In genomic region chr19:47633516-47633915, GRCh38 we compare ENCODE assay signal across 14 cellular contexts. TPM values are rescaled to one million over a fixed set of nuclear protein-coding genes. Genes with fewer than 3 reads are reported as not detected.
DNase-seq lines count a peak whose midpoint lies in the region; TF ChIP-seq lines count a peak whose summit lies in the region.
"Had no signal": no experiment of that assay in that cellular context is flagged by ENCODE, and none has a peak within 500 bp of the region (broad histone marks: within the 10 kb centered on the region; RNA-seq: fewer than 3 reads in every experiment).

No MANE protein-coding gene starts in this region.

- peaks cover 8 to 53% (median 20%) of the 10 kb centered on the region in 3 donors for H3K4me1 ChIP-seq in esophagus squamous epithelium
- peaks cover 28% of the 10 kb centered on the region for H3K4me1 ChIP-seq in rectal smooth muscle tissue (ENCODE audit: control insufficient read depth, insufficient read depth, low read length)
- no peaks in the 10 kb centered on the region for H3K4me1 ChIP-seq in testis
- H3K4me1 ChIP-seq in spleen: peaks cover 0 to 69% (median 3%) of the 10 kb centered on the region in 6 donors

- peaks cover 14% of the 10 kb centered on the region for H3K9me3 Mint-ChIP-seq in glutamatergic neuron (ENCODE audit: unreplicated experiment)
- H3K9me3 Mint-ChIP-seq: activated CD4-positive, alpha-beta memory T cell treated with anti-CD3 and anti-CD28 coated beads for 36 hours; T-helper 2 cell treated with Interferon-gamma antibody and Interleukin-4, amounts not matched to agents 5 μg/mL and 100 μg/mL, for 36 hours had no signal

- H3K9ac ChIP-seq in rectal smooth muscle tissue (ENCODE audit: low read length): no peak overlapping the region

- H3K4me1 Mint-ChIP-seq in glutamatergic neuron (ENCODE audit: low read depth, unreplicated experiment): peaks cover 22% of the 10 kb centered on the region

- no peak for TF ChIP-seq POLR2A in esophagus squamous epithelium (IDR thresholded peaks at IDR 0.05)
- no peak for TF ChIP-seq POLR2A in testis (IDR thresholded peaks at IDR 0.05)
- no peak for TF ChIP-seq POLR2A in spleen (IDR thresholded peaks at IDR 0.05)

- H3K9me3 ChIP-seq in esophagus squamous epithelium: no peaks in the 10 kb centered on the region
- no peaks in the 10 kb centered on the region for H3K9me3 ChIP-seq in testis
- no peaks in the 10 kb centered on the region for H3K9me3 ChIP-seq in spleen

- no peaks in the 10 kb centered on the region for H3K27me3 Mint-ChIP-seq in glutamatergic neuron (ENCODE audit: unreplicated experiment)
- H3K27me3 Mint-ChIP-seq: activated CD4-positive, alpha-beta memory T cell treated with anti-CD3 and anti-CD28 coated beads for 36 hours had no signal

- no peak for TF ChIP-seq CTCF in esophagus squamous epithelium (IDR thresholded peaks at IDR 0.05)
- TF ChIP-seq CTCF in glutamatergic neuron (IDR thresholded peaks at IDR 0.05; ENCODE audit: partially characterized antibody, unreplicated experiment): no peak
- no peak for TF ChIP-seq CTCF in testis (IDR thresholded peaks at IDR 0.05)
- TF ChIP-seq CTCF in spleen (IDR thresholded peaks at IDR 0.05 in 8 of 11, conservative IDR thresholded peaks at IDR 0.05 in 3 of 11): no peak

- H3K27me3 ChIP-seq in esophagus squamous epithelium (no peaks in the 10 kb centered on the region), rectal smooth muscle tissue (ENCODE audit: control insufficient read depth, insufficient read depth, low read length) (no peaks in the 10 kb centered on the region), testis (no peaks in the 10 kb centered on the region), spleen (replicated peaks in 1 of 7) (no peaks in the 10 kb centered on the region)

- no peak overlapping the region for H3K27ac Mint-ChIP-seq in glutamatergic neuron (ENCODE audit: unreplicated experiment)
- H3K27ac Mint-ChIP-seq: activated CD4-positive, alpha-beta memory T cell treated with anti-CD3 and anti-CD28 coated beads for 36 hours; T-helper 2 cell treated with Interferon-gamma antibody and Interleukin-4, amounts not matched to agents 5 μg/mL and 100 μg/mL, for 36 hours had no signal

- H3K36me3 ChIP-seq in esophagus squamous epithelium (peaks cover 0 to 15% (median 0%) of the 10 kb centered on the region in 3 donors), rectal smooth muscle tissue (ENCODE audit: control insufficient read depth, insufficient read depth, low read length) (no peaks in the 10 kb centered on the region), testis (ENCODE audit: low read depth, missing control alignments) (no peaks in the 10 kb centered on the region), spleen (peaks cover 0 to 44% (median 0%) of the 10 kb centered on the region in 6 donors)

- intact Hi-C loops in esophagus squamous epithelium (cut with DNase I): no loop called here
- intact Hi-C loops in testis (cut with DNase I; ENCODE audit: low total_unique reads): no loop called here
- intact Hi-C loops in spleen (cut with DNase I; ENCODE audit: low total_unique reads): no loop called here

- no peaks in the 10 kb centered on the region for H3K36me3 Mint-ChIP-seq in glutamatergic neuron (ENCODE audit: unreplicated experiment)

- H3K27ac ChIP-seq in esophagus squamous epithelium (peak overlapping the region in 3 of 4 donors; percentile 32 to 63 (median 49)), rectal smooth muscle tissue (ENCODE audit: low read depth, low read length) (peak overlapping the region; percentile 90), testis (no peak overlapping the region), spleen (no peak overlapping the region)

- H3K4me3 ChIP-seq in esophagus squamous epithelium (no peak overlapping the region), rectal smooth muscle tissue (ENCODE audit: low read length) (no peak overlapping the region), testis (no peak overlapping the region), spleen (no peak overlapping the region)
- H3K4me3 ChIP-seq: K562 had no signal

- H3K4me3 Mint-ChIP-seq in glutamatergic neuron (ENCODE audit: unreplicated experiment): no peak overlapping the region
- H3K4me3 Mint-ChIP-seq: activated CD4-positive, alpha-beta memory T cell treated with anti-CD3 and anti-CD28 coated beads for 36 hours; T-helper 2 cell treated with Interferon-gamma antibody and Interleukin-4, amounts not matched to agents 5 μg/mL and 100 μg/mL, for 36 hours had no signal

- DNase-seq in DMS53 (lab: John Stamatoyannopoulos, UW): peak; percentile 51
- peak; percentile 73 for DNase-seq in NCI-H69 (lab: John Stamatoyannopoulos, UW)
- no peak for DNase-seq in esophagus squamous epithelium (lab: John Stamatoyannopoulos, UW)
- no peak for DNase-seq in CD1c-positive myeloid dendritic cell (ENCODE audit: extremely low spot score)
- no peak for DNase-seq in glutamatergic neuron
- no peak for DNase-seq in testis
- no peak for DNase-seq in spleen
- DNase-seq: activated CD4-positive, alpha-beta memory T cell treated with anti-CD3 and anti-CD28 coated beads for 36 hours; C1 segment of cervical spinal cord; NCI-H1930; RPMI8226 had no signal

- 59 to 64% methylated on average over 4 of the region's 4 CpGs for WGBS in esophagus squamous epithelium, 2 donors
- WGBS in testis, 2 donors: 94 to 96% methylated on average over 4 of the region's 4 CpGs
- WGBS in spleen, 5 donors: 90 to 95% (median 93%) methylated on average over 4 of the region's 4 CpGs

RNA-seq across cellular contexts. Expression of gene BICRA, which starts 24.6 kb away (rescaled TPM):
- total RNA-seq in esophagus squamous epithelium (10 to 100 TPM in 1 of 4 donors, 1 to 10 TPM in 3; 1.1 to 17.5 (median 7.0) TPM), glutamatergic neuron (ENCODE audit: unreplicated experiment) (55.5 TPM), testis (10 to 100 TPM; 13.5 to 19.2 TPM), spleen (10 to 100 TPM; 10.9 to 21.8 (median 20.1) TPM)
- polyA plus RNA-seq in testis (ENCODE audit: insufficient read depth, low read depth, low replicate concordance) (9.2 TPM), spleen (10 to 100 TPM in 1 of 3 donors, 1 to 10 TPM in 2; 2.2 to 10.2 (median 5.1) TPM)

Comparison
In these comparisons a context has a peak if more than half of its experiments do, and no peak if none do; other contexts are left out.
1. DNase-seq: peak in DMS53 (single experiment) and NCI-H69 (single experiment); none in esophagus squamous epithelium (single experiment), CD1c-positive myeloid dendritic cell (single experiment), glutamatergic neuron (single experiment), testis (single experiment) and spleen (single experiment).
2. H3K27ac ChIP-seq: peak in esophagus squamous epithelium (3 of 4) and rectal smooth muscle tissue (single experiment); none in testis (0 of 2) and spleen (0 of 8).